ENCODE assay signal across 19 cellular contexts in the genomic region with DNA sequence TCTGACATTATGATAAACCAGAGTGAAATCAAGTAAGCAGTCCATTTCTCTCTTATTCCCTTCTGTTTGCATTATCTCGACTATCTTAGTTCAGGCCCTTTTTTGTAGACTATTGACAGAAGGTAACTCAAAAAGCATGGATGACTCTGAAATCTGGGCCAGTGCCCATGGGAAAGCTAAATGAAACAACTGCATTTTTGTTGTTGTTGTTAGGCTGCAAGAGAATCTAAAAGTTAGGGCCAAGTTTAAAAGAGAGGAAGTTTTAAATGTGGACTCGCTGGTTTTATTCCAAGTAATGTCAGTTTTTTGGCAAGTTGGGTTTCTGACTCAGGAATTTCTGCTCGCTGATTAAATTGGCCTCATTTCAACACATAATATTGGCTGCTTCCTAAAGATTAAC.
DNase-seq lines count a peak whose midpoint lies in the region; TF ChIP-seq lines count a peak whose summit lies in the region.
"Had no signal": no experiment of that assay in that cellular context is flagged by ENCODE, and none has a peak within 500 bp of the region (broad histone marks: within the 10 kb centered on the region; RNA-seq: fewer than 3 reads in every experiment).

No MANE protein-coding gene starts in this region.

- TF ChIP-seq CTCF in MCF 10A (IDR thresholded peaks at IDR 0.05; ENCODE audit: unreplicated experiment) = no peak
- TF ChIP-seq CTCF in breast epithelium (IDR thresholded peaks at IDR 0.05) = no peak
- no peak for TF ChIP-seq CTCF in adrenal gland (IDR thresholded peaks at IDR 0.05)
- no peak for TF ChIP-seq CTCF in fibroblast of the aortic adventitia (IDR thresholded peaks at IDR 0.05; ENCODE audit: insufficient read depth, low read length)
- no peak for TF ChIP-seq CTCF in thyroid gland (IDR thresholded peaks at IDR 0.05)
- no peak for TF ChIP-seq CTCF in type B pancreatic cell (conservative IDR thresholded peaks at IDR 0.05)
- TF ChIP-seq CTCF in H9 (conservative IDR thresholded peaks at IDR 0.05) = no peak

- H4K20me1 ChIP-seq in H9 (ENCODE audit: control insufficient read depth, insufficient read depth, insufficient read length) = no peaks in the 10 kb centered on the region

- no peak overlapping the region for H3K56ac ChIP-seq in H9 (ENCODE audit: insufficient read length, low read depth, low read length)

- H3K27ac ChIP-seq in breast epithelium (no peak overlapping the region), adrenal gland (peak overlapping the region in 2 of 5 donors; percentile 7 to 32), thyroid gland (peak overlapping the region in 1 of 3 donors; percentile 41), H9 (ENCODE audit: insufficient read length, low read depth, low read length) (no peak overlapping the region)
- H3K27ac ChIP-seq: 22Rv1, ascending aorta, SJSA1 had no signal

- H4K8ac ChIP-seq in H9 (replicated peaks; ENCODE audit: insufficient read length, low read depth, low read length) = no peak overlapping the region

- no peaks in the 10 kb centered on the region for H3K36me3 Mint-ChIP-seq in MCF 10A (ENCODE audit: insufficient read depth, unreplicated experiment)
- H3K36me3 Mint-ChIP-seq in type B pancreatic cell = peaks cover 4% of the 10 kb centered on the region
- no peaks in the 10 kb centered on the region for H3K36me3 Mint-ChIP-seq in H9 (ENCODE audit: insufficient read depth in 1 of 3, low read depth in 3 of 3)
- H3K36me3 Mint-ChIP-seq: naive thymus-derived CD4-positive, alpha-beta T cell had no signal

- no peak overlapping the region for H3K4me2 ChIP-seq in H9 (ENCODE audit: insufficient read depth, insufficient read length, low read length)

- TF ChIP-seq POLR2A in breast epithelium (IDR thresholded peaks at IDR 0.05) = no peak
- TF ChIP-seq POLR2A in adrenal gland (IDR thresholded peaks at IDR 0.05) = no peak
- no peak for TF ChIP-seq POLR2A in thyroid gland (IDR thresholded peaks at IDR 0.05)

- no peaks in the 10 kb centered on the region for H3K4me1 ChIP-seq in breast epithelium
- H3K4me1 ChIP-seq in adrenal gland (replicated peaks in 1 of 2) = peaks cover 6 to 7% of the 10 kb centered on the region in 2 donors
- peaks cover 8 to 9% of the 10 kb centered on the region in 2 donors for H3K4me1 ChIP-seq in thyroid gland
- H3K4me1 ChIP-seq in H9 (ENCODE audit: insufficient read depth, low read length) = no peaks in the 10 kb centered on the region
- H3K4me1 ChIP-seq: ascending aorta, HAP-1, SJSA1 had no signal

- H3K36me3 ChIP-seq in breast epithelium = no peaks in the 10 kb centered on the region
- no peaks in the 10 kb centered on the region for H3K36me3 ChIP-seq in adrenal gland (replicated peaks in 1 of 2)
- H3K36me3 ChIP-seq in thyroid gland = no peaks in the 10 kb centered on the region
- H3K36me3 ChIP-seq: ascending aorta, HAP-1, SJSA1 had no signal

- H4K91ac ChIP-seq in H9 (ENCODE audit: insufficient read length, low read depth, low read length) = no peak overlapping the region

- no peak overlapping the region for H2BK5ac ChIP-seq in H9 (ENCODE audit: insufficient read length, low read length)

- no peak overlapping the region for H4K5ac ChIP-seq in H9 (ENCODE audit: insufficient read length, low read depth, low read length)

- BruUV-seq in MCF 10A (replicated peaks; lab: Mats Ljungman, UMichigan) = no TSS peak

- H2BK20ac ChIP-seq in H9 (ENCODE audit: low read depth, low read length, poor library complexity, severe bottlenecking) = no peak overlapping the region

- no peak overlapping the region for H3K14ac ChIP-seq in H9 (ENCODE audit: insufficient read depth, low read length)

- H3K23me2 ChIP-seq in H9 (ENCODE audit: insufficient read length, low read depth, low read length, poor library complexity, severe bottlenecking) = no peaks in the 10 kb centered on the region

- no peak overlapping the region for H2BK120ac ChIP-seq in H9 (ENCODE audit: low read depth, low read length, poor library complexity, severe bottlenecking)

- H2BK12ac ChIP-seq in H9 (ENCODE audit: insufficient read length, low read depth, low read length) = no peak overlapping the region

- H3K23ac ChIP-seq in H9 (ENCODE audit: insufficient read length, low read depth, low read length) = no peak overlapping the region

- DNase-seq in MCF 10A (ENCODE audit: unreplicated experiment) (peak; percentile 56), breast epithelium (ENCODE audit: low spot score in 2 of 2) (no peak), adrenal gland (peak in 5 of 7 donors; percentile 15 to 40 (median 23)), fibroblast of the aortic adventitia (ENCODE audit: low read depth) (peak; percentile 94), thyroid gland (peak; percentile 29 to 54), type B pancreatic cell (ENCODE audit: extremely low spot score, unreplicated experiment) (no peak), H9 (no peak), kidney tubule cell (ENCODE audit: low spot score) (no peak)
- DNase-seq: activated CD8-positive, alpha-beta T cell treated with anti-CD3 and anti-CD28 coated beads, Interleukin-2, amount 10 ng/mL, durations not matched to agents 7 days and 5 days; activated effector memory CD4-positive, alpha-beta T cell treated with Interleukin-2 at 50 U/mL for 16 hours; endodermal cell; left cardiac atrium; naive thymus-derived CD4-positive, alpha-beta T cell; small intestine; stimulated activated naive CD4-positive, alpha-beta T cell treated with Interleukin-2 at 50 U/mL for 16 hours had no signal

- POLR2A ChIA-PET in MCF 10A (lab: Yijun Ruan, JAX) = interaction anchor here (0.6 to 1.5 kb wide), 3 partner anchors 17 to 40 kb away, joined by 3 to 5 read pairs (median 3); no protein-coding TSS in a partner anchor

- H2BK15ac ChIP-seq in H9 (ENCODE audit: low read depth, low read length) = no peak overlapping the region

- no peaks in the 10 kb centered on the region for H3K27me3 ChIP-seq in breast epithelium
- no peaks in the 10 kb centered on the region for H3K27me3 ChIP-seq in adrenal gland
- no peaks in the 10 kb centered on the region for H3K27me3 ChIP-seq in thyroid gland
- no peaks in the 10 kb centered on the region for H3K27me3 ChIP-seq in H9 (ENCODE audit: insufficient read depth, low read length)
- H3K27me3 ChIP-seq: ascending aorta, SJSA1 had no signal

- no peaks in the 10 kb centered on the region for H3K79me1 ChIP-seq in H9 (ENCODE audit: insufficient read depth, low read depth, low read length, poor library complexity, severe bottlenecking)

- no peak overlapping the region for H3K4ac ChIP-seq in H9 (ENCODE audit: low read depth, low read length)

- H3K27ac Mint-ChIP-seq in MCF 10A (ENCODE audit: low read depth, unreplicated experiment) = peak overlapping the region; percentile 26
- H3K27ac Mint-ChIP-seq in type B pancreatic cell = no peak overlapping the region
- no peak overlapping the region for H3K27ac Mint-ChIP-seq in H9
- H3K27ac Mint-ChIP-seq: activated CD8-positive, alpha-beta T cell treated with anti-CD3 and anti-CD28 coated beads, Interleukin-2, amount 10 ng/mL, durations not matched to agents 7 days and 5 days; endodermal cell; naive thymus-derived CD4-positive, alpha-beta T cell had no signal

- peaks cover 19% of the 10 kb centered on the region for H3K4me1 Mint-ChIP-seq in MCF 10A (ENCODE audit: insufficient read depth, unreplicated experiment)
- no peaks in the 10 kb centered on the region for H3K4me1 Mint-ChIP-seq in type B pancreatic cell (ENCODE audit: unreplicated experiment)
- peaks cover 2 to 5% of the 10 kb centered on the region in 2 experiments; a peak in 3 of 4 replicates for H3K4me1 Mint-ChIP-seq in H9
- H3K4me1 Mint-ChIP-seq: endodermal cell; naive thymus-derived CD4-positive, alpha-beta T cell had no signal

- intact Hi-C loops in MCF 10A (cut with micrococcal nuclease) = no loop called here
- intact Hi-C loops in breast epithelium (cut with DNase I; ENCODE audit: low total_unique reads) = no loop called here
- intact Hi-C loops in adrenal gland (cut with DNase I) = no loop called here
- intact Hi-C loops in thyroid gland (cut with DNase I) = no loop called here

- no peak overlapping the region for H3T11ph ChIP-seq in H9 (ENCODE audit: low read length)

- H2AK5ac ChIP-seq in H9 (ENCODE audit: insufficient read length, low read length) = no peak overlapping the region

- no peak overlapping the region for H3K18ac ChIP-seq in H9 (ENCODE audit: insufficient read length, low read depth, low read length)

- no peak overlapping the region for H2AFZ ChIP-seq in H9 (ENCODE audit: low read length)

- H3K9me3 Mint-ChIP-seq in MCF 10A (ENCODE audit: unreplicated experiment) = no peaks in the 10 kb centered on the region
- H3K9me3 Mint-ChIP-seq in type B pancreatic cell = no peaks in the 10 kb centered on the region
- H3K9me3 Mint-ChIP-seq in H9 = no peaks in the 10 kb centered on the region
- H3K9me3 Mint-ChIP-seq: endodermal cell had no signal

- H3K79me2 ChIP-seq in H9 (ENCODE audit: insufficient read depth, low read length) = no peaks in the 10 kb centered on the region

- H3K9me3 ChIP-seq in breast epithelium (no peaks in the 10 kb centered on the region), adrenal gland (replicated peaks in 1 of 3) (no peaks in the 10 kb centered on the region), thyroid gland (no peaks in the 10 kb centered on the region), H9 (ENCODE audit: control insufficient read depth, low read depth, low read length) (no peaks in the 10 kb centered on the region)
- H3K9me3 ChIP-seq: ascending aorta, HAP-1, SJSA1 had no signal

- H3K9ac ChIP-seq in H9 (ENCODE audit: extremely low read depth, insufficient read length, low read length) = no peak overlapping the region

- peak overlapping the region; percentile 17 for H3K4me3 Mint-ChIP-seq in MCF 10A (ENCODE audit: unreplicated experiment)
- H3K4me3 Mint-ChIP-seq in type B pancreatic cell = no peak overlapping the region
- H3K4me3 Mint-ChIP-seq in H9 = no peak overlapping the region
- H3K4me3 Mint-ChIP-seq: activated CD8-positive, alpha-beta T cell treated with anti-CD3 and anti-CD28 coated beads, Interleukin-2, amount 10 ng/mL, durations not matched to agents 7 days and 5 days; endodermal cell; naive thymus-derived CD4-positive, alpha-beta T cell had no signal

- H3K4me3 ChIP-seq in breast epithelium (no peak overlapping the region), adrenal gland (no peak overlapping the region), fibroblast of the aortic adventitia (ENCODE audit: low read depth, low read length) (peak overlapping the region; percentile 10), thyroid gland (replicated peaks in 1 of 3) (no peak overlapping the region)
- H3K4me3 ChIP-seq: ascending aorta, HAP-1, SJSA1 had no signal

- 5 to 11% (median 6%) methylated on average over 3 of the region's 3 CpGs for WGBS in adrenal gland, 4 donors
- 2 to 3% methylated on average over 3 of the region's 3 CpGs for WGBS in thyroid gland, 2 donors
- no CpG with 5 or more reads among the region's 3 CpGs for WGBS in H9 (ENCODE audit: extremely low coverage, insufficient read length, low lambda C conversion rate)

- H3K27me3 Mint-ChIP-seq in MCF 10A (ENCODE audit: insufficient read depth, unreplicated experiment) (no peaks in the 10 kb centered on the region), type B pancreatic cell (no peaks in the 10 kb centered on the region), H9 (ENCODE audit: low read depth) (no peaks in the 10 kb centered on the region)
- H3K27me3 Mint-ChIP-seq: naive thymus-derived CD4-positive, alpha-beta T cell had no signal

- CTCF ChIA-PET in MCF 10A (lab: Yijun Ruan, JAX) = interaction anchor here (0.9 kb wide), 1 partner anchor 724 kb away, joined by 5 read pairs; no protein-coding TSS in a partner anchor

Comparison
In these comparisons a context has a peak if more than half of its experiments do, and no peak if none do; other contexts are left out.
1. DNase-seq: peak in MCF 10A (single experiment), adrenal gland (5 of 7), fibroblast of the aortic adventitia (single experiment) and thyroid gland (2 of 2); none in breast epithelium (0 of 2), type B pancreatic cell (single experiment), H9 (single experiment) and kidney tubule cell (single experiment).